ENCODE assay signal across 16 cellular contexts in the genomic region with DNA sequence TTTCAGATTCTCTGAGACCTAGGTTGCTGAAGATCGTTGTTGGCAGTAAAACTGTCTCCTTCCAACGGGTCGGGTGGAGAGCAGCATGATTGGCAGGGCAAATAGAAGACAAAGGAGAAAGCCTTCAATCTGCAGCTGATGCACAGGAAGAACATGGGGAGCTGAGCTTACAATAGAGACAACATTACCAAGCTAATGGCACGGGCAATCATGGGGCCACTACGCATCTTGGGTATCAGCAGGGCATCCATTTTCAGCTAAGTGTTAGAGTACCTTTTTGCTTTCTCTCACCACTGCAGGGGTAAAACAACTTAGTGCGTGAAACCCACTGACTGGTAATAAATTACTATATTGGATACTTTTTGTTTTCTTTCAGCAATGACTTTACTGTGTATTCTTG.
"Had no signal": no experiment of that assay in that cellular context is flagged by ENCODE, and none has a peak within 500 bp of the region (broad histone marks: within the 10 kb centered on the region; RNA-seq: fewer than 3 reads in every experiment).

No MANE protein-coding gene starts in this region.

- H3K27me3 Mint-ChIP-seq: dendritic cell treated with granulocyte-macrophage colony-stimulating factor and Interleukin-4, amounts not matched to agents 40 ng/mL and 50 ng/mL, for 4 days had no signal

- H3K79me2 ChIP-seq: parathyroid adenoma had no signal

- H3K4me1 Mint-ChIP-seq: stimulated activated naive CD8-positive, alpha-beta T cell treated with anti-CD3 and anti-CD28 coated beads, Interleukin-15, amount 100 ng/mL, for 72 hours had no signal

- H3K27me3 ChIP-seq: breast epithelium, neutrophil, upper lobe of left lung had no signal

- H3K9ac ChIP-seq: parathyroid adenoma had no signal

- H2AFZ ChIP-seq: parathyroid adenoma had no signal

- H3K4me3 ChIP-seq: breast epithelium, gastrocnemius medialis, heart right ventricle, upper lobe of left lung had no signal

- H3K27ac Mint-ChIP-seq: dendritic cell treated with granulocyte-macrophage colony-stimulating factor and Interleukin-4, amounts not matched to agents 40 ng/mL and 50 ng/mL, for 4 days; stimulated activated naive CD8-positive, alpha-beta T cell treated with anti-CD3 and anti-CD28 coated beads, Interleukin-15, amount 100 ng/mL, for 72 hours had no signal

- H3K27ac ChIP-seq: breast epithelium, gastrocnemius medialis, heart right ventricle, neutrophil, parathyroid adenoma, upper lobe of left lung had no signal

- DNase-seq: activated CD4-positive, CD25-positive, alpha-beta regulatory T cell treated with anti-CD3 and anti-CD28 coated beads, Interleukin-2, amount 50 U/mL, for 72 hours; activated naive CD4-positive, alpha-beta T cell treated with Interleukin-2 at 50 U/mL for 16 hours; activated T-cell treated with anti-CD3 and anti-CD28 coated beads for 4 hours; anterior cingulate cortex; erythroblast; gastrocnemius medialis; heart right ventricle; left colon; stimulated activated CD4-positive, alpha-beta T cell treated with anti-CD3 and anti-CD28 coated beads, Interleukin-1b, Interleukin-23, amount 100 ng/mL, for 48 hours; stimulated activated naive CD8-positive, alpha-beta T cell treated with anti-CD3 and anti-CD28 coated beads, Interleukin-15, amount 100 ng/mL, for 72 hours; T1000; upper lobe of left lung had no signal

- ATAC-seq: gastrocnemius medialis; heart right ventricle; left colon; stimulated activated naive CD8-positive, alpha-beta T cell treated with anti-CD3 and anti-CD28 coated beads, Interleukin-15, amount 100 ng/mL, for 72 hours had no signal

- H3K4me3 Mint-ChIP-seq: dendritic cell treated with granulocyte-macrophage colony-stimulating factor and Interleukin-4, amounts not matched to agents 40 ng/mL and 50 ng/mL, for 4 days; stimulated activated naive CD8-positive, alpha-beta T cell treated with anti-CD3 and anti-CD28 coated beads, Interleukin-15, amount 100 ng/mL, for 72 hours had no signal

- H3K9me3 Mint-ChIP-seq: dendritic cell treated with granulocyte-macrophage colony-stimulating factor and Interleukin-4, amounts not matched to agents 40 ng/mL and 50 ng/mL, for 4 days; stimulated activated naive CD8-positive, alpha-beta T cell treated with anti-CD3 and anti-CD28 coated beads, Interleukin-15, amount 100 ng/mL, for 72 hours had no signal

- H3K9me3 ChIP-seq: breast epithelium, gastrocnemius medialis, heart right ventricle, neutrophil, upper lobe of left lung had no signal

- H3K36me3 ChIP-seq: breast epithelium, gastrocnemius medialis, heart right ventricle, neutrophil, upper lobe of left lung had no signal

- H3K4me1 ChIP-seq: breast epithelium, gastrocnemius medialis, heart right ventricle, parathyroid adenoma, upper lobe of left lung had no signal
